ENCODE assay signal across 2 cellular contexts in the genomic region with DNA sequence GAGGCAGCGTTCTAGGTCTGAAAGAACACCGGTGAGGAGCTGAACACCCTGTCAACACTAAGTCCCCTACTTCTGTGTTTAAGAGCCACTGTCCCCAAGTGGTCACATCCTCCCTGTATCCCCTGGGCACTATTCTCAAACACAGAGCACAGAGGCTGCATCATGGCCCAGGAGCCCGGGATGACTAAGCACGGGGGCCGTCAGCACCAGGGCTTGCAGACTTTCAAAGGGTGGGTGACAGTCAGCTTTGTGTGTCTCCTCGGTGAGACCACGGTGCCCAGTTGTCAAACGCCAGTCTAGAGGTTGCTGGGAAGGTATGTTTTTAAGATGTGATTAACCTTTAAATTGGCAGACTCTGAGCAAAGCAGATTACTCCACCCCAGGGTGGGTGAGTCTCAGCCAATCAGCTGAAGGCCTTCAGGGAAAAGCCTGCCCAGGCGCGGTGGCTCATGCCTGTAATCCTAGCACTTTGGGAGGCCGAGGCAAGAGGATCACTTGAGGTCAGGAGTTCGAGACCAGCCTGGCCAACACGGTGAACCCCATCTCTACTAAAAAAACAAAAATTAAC.
TF ChIP-seq lines count a peak whose summit lies in the region.

No MANE protein-coding gene starts in this region.

TF ChIP-seq in SK-N-SH, 30 proteins besides CTCF, POLR2A, EP300 and RAD21 (continued from another document):
- TF ChIP-seq MXI1 (IDR thresholded peaks at IDR 0.05; ENCODE audit: low read depth, low read length), result no peak
- TF ChIP-seq, protein P1, sequence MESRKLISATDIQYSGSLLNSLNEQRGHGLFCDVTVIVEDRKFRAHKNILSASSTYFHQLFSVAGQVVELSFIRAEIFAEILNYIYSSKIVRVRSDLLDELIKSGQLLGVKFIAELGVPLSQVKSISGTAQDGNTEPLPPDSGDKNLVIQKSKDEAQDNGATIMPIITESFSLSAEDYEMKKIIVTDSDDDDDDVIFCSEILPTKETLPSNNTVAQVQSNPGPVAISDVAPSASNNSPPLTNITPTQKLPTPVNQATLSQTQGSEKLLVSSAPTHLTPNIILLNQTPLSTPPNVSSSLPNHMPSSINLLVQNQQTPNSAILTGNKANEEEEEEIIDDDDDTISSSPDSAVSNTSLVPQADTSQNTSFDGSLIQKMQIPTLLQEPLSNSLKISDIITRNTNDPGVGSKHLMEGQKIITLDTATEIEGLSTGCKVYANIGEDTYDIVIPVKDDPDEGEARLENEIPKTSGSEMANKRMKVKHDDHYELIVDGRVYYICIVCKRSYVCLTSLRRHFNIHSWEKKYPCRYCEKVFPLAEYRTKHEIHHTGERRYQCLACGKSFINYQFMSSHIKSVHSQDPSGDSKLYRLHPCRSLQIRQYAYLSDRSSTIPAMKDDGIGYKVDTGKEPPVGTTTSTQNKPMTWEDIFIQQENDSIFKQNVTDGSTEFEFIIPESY (IDR thresholded peaks at IDR 0.05; ENCODE audit: borderline replicate concordance, low read depth), result no peak
- TF ChIP-seq FOSL2 (IDR thresholded peaks at IDR 0.05; ENCODE audit: borderline replicate concordance, low read depth), result no peak
- TF ChIP-seq TEAD4 (IDR thresholded peaks at IDR 0.05; ENCODE audit: borderline replicate concordance, insufficient read depth), result no peak

TF ChIP-seq in SK-N-SH treated with all-trans-retinoic acid at 6 μM for 48 hours, 23 proteins besides CTCF, POLR2A, EP300 and RAD21 (continued from another document):
- TF ChIP-seq ESRRG (CRISPR knock-in tag; IDR thresholded peaks at IDR 0.05) (no peak), ZFP3 (CRISPR knock-in tag; IDR thresholded peaks at IDR 0.05) (no peak), ISL1 (CRISPR knock-in tag; IDR thresholded peaks at IDR 0.05) (no peak), ZNF565 (CRISPR knock-in tag; conservative IDR thresholded peaks at IDR 0.05; ENCODE audit: low read depth) (no peak), TOX (CRISPR knock-in tag; IDR thresholded peaks at IDR 0.05; ENCODE audit: borderline replicate concordance) (no peak), RARB (CRISPR knock-in tag; IDR thresholded peaks at IDR 0.05) (no peak), CSDC2 (CRISPR knock-in tag; IDR thresholded peaks at IDR 0.05) (no peak), PPARA (CRISPR knock-in tag; IDR thresholded peaks at IDR 0.05; ENCODE audit: borderline replicate concordance) (no peak), BACH2 (CRISPR knock-in tag; IDR thresholded peaks at IDR 0.05; ENCODE audit: borderline replicate concordance) (no peak), TCF4 (CRISPR knock-in tag; IDR thresholded peaks at IDR 0.05; ENCODE audit: borderline replicate concordance) (no peak), ZNF70 (CRISPR knock-in tag; IDR thresholded peaks at IDR 0.05) (no peak), GLIS3 (CRISPR knock-in tag; IDR thresholded peaks at IDR 0.05) (no peak), ZNF8 (CRISPR knock-in tag; IDR thresholded peaks at IDR 0.05) (no peak)
- TF ChIP-seq, protein P2, sequence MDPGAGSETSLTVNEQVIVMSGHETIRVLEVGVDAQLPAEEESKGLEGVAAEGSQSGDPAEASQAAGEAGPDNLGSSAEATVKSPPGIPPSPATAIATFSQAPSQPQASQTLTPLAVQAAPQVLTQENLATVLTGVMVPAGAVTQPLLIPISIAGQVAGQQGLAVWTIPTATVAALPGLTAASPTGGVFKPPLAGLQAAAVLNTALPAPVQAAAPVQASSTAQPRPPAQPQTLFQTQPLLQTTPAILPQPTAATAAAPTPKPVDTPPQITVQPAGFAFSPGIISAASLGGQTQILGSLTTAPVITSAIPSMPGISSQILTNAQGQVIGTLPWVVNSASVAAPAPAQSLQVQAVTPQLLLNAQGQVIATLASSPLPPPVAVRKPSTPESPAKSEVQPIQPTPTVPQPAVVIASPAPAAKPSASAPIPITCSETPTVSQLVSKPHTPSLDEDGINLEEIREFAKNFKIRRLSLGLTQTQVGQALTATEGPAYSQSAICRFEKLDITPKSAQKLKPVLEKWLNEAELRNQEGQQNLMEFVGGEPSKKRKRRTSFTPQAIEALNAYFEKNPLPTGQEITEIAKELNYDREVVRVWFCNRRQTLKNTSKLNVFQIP (CRISPR knock-in tag; IDR thresholded peaks at IDR 0.05; ENCODE audit: borderline replicate concordance, low read depth), result no peak
- TF ChIP-seq, protein P3, sequence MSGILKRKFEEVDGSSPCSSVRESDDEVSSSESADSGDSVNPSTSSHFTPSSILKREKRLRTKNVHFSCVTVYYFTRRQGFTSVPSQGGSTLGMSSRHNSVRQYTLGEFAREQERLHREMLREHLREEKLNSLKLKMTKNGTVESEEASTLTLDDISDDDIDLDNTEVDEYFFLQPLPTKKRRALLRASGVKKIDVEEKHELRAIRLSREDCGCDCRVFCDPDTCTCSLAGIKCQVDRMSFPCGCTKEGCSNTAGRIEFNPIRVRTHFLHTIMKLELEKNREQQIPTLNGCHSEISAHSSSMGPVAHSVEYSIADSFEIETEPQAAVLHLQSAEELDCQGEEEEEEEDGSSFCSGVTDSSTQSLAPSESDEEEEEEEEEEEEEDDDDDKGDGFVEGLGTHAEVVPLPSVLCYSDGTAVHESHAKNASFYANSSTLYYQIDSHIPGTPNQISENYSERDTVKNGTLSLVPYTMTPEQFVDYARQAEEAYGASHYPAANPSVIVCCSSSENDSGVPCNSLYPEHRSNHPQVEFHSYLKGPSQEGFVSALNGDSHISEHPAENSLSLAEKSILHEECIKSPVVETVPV (CRISPR knock-in tag; IDR thresholded peaks at IDR 0.05), result no peak
- TF ChIP-seq, protein P4, sequence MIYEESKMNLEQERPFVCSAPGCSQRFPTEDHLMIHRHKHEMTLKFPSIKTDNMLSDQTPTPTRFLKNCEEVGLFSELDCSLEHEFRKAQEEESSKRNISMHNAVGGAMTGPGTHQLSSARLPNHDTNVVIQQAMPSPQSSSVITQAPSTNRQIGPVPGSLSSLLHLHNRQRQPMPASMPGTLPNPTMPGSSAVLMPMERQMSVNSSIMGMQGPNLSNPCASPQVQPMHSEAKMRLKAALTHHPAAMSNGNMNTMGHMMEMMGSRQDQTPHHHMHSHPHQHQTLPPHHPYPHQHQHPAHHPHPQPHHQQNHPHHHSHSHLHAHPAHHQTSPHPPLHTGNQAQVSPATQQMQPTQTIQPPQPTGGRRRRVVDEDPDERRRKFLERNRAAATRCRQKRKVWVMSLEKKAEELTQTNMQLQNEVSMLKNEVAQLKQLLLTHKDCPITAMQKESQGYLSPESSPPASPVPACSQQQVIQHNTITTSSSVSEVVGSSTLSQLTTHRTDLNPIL (CRISPR knock-in tag; IDR thresholded peaks at IDR 0.05; ENCODE audit: low read depth), result no peak
TF ChIP-seq in SK-N-SH treated with all-trans-retinoic acid at 6 μM for 48 hours: peak in this region for 0.
